Comparison of ENCODE assay signal across 2 cellular contexts in genomic region chr11:46215208-46215931, GRCh38.
TF ChIP-seq lines count a peak whose summit lies in the region.

No MANE protein-coding gene starts in this region.

TF ChIP-seq in K562, 482 proteins besides CTCF, POLR2A, EP300 and RAD21:
- TF ChIP-seq PRDM10 (IDR thresholded peaks at IDR 0.05; ENCODE audit: partially characterized antibody) (peak; percentile 77), ZNF511 (CRISPR knock-in tag; IDR thresholded peaks at IDR 0.05) (no peak)

TF ChIP-seq in SK-N-SH treated with all-trans-retinoic acid at 6 μM for 48 hours, 23 proteins besides CTCF, POLR2A, EP300 and RAD21 (continued from another document):
- no peak for TF ChIP-seq TCF4 (CRISPR knock-in tag; IDR thresholded peaks at IDR 0.05; ENCODE audit: borderline replicate concordance)
- TF ChIP-seq RARB (CRISPR knock-in tag; IDR thresholded peaks at IDR 0.05), result no peak
- TF ChIP-seq GLIS3 (CRISPR knock-in tag; IDR thresholded peaks at IDR 0.05), result no peak
- no peak for TF ChIP-seq OSR1 (CRISPR knock-in tag; IDR thresholded peaks at IDR 0.05)
- no peak for TF ChIP-seq CSDC2 (CRISPR knock-in tag; IDR thresholded peaks at IDR 0.05)
- TF ChIP-seq ZNF8 (CRISPR knock-in tag; IDR thresholded peaks at IDR 0.05), result no peak
- TF ChIP-seq ARNTL (CRISPR knock-in tag; IDR thresholded peaks at IDR 0.05; ENCODE audit: borderline replicate concordance, low read depth), result no peak
- no peak for TF ChIP-seq ISL1 (CRISPR knock-in tag; IDR thresholded peaks at IDR 0.05)
- TF ChIP-seq CSRNP3 (CRISPR knock-in tag; IDR thresholded peaks at IDR 0.05), result no peak
- TF ChIP-seq BACH2 (CRISPR knock-in tag; IDR thresholded peaks at IDR 0.05; ENCODE audit: borderline replicate concordance), result no peak
- no peak for TF ChIP-seq PPARA (CRISPR knock-in tag; IDR thresholded peaks at IDR 0.05; ENCODE audit: borderline replicate concordance)
- no peak for TF ChIP-seq ZNF70 (CRISPR knock-in tag; IDR thresholded peaks at IDR 0.05)
- no peak for TF ChIP-seq TSHZ2 (CRISPR knock-in tag; IDR thresholded peaks at IDR 0.05)
- TF ChIP-seq ESRRG (CRISPR knock-in tag; IDR thresholded peaks at IDR 0.05), result no peak
- no peak for TF ChIP-seq ZNF565 (CRISPR knock-in tag; conservative IDR thresholded peaks at IDR 0.05; ENCODE audit: low read depth)
- TF ChIP-seq SNAI2 (CRISPR knock-in tag; IDR thresholded peaks at IDR 0.05), result no peak
- no peak for TF ChIP-seq ZFP3 (CRISPR knock-in tag; IDR thresholded peaks at IDR 0.05)
TF ChIP-seq in SK-N-SH treated with all-trans-retinoic acid at 6 μM for 48 hours: peak in this region for 0.
